In the genomic region with DNA sequence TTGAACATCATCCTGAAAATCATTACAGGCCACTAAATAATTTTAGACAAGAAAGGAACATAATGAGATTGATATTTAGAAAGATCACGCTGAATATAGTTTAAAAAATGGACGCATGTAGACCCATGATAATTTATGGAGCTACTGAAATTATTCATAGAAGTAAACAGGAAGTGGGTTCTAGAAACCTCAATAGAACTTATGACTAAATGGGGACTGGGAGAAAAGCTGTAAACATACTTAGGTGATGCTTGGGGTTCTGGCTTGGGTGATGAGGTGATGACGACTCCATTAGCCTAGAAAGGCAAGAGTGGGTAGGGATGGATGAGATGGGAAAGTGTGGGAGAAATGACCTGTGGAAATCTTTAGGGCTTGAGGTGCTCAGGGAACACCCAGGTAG, we compare ENCODE assay signal across 16 cellular contexts.
A peak's percentile ranks its signal among the peaks of the same experiment; 100 is the strongest.
DNase-seq lines count a peak whose midpoint lies in the region; ATAC-seq lines count a peak whose summit lies in the region.
"Had no signal": no experiment of that assay in that cellular context is flagged by ENCODE, and none has a peak within 500 bp of the region (broad histone marks: within the 10 kb centered on the region; RNA-seq: fewer than 3 reads in every experiment).

No MANE protein-coding gene starts in this region.

- H3K4me3 Mint-ChIP-seq in activated CD4-positive, alpha-beta memory T cell treated with anti-CD3 and anti-CD28 coated beads, Interleukin-2, amount 10 ng/mL, durations not matched to agents 7 days and 5 days: no peak overlapping the region
- H3K4me3 Mint-ChIP-seq in activated CD4-positive, alpha-beta memory T cell treated with anti-CD3 and anti-CD28 coated beads for 36 hours: no peak overlapping the region
- no peak overlapping the region for H3K4me3 Mint-ChIP-seq in stimulated activated effector memory CD8-positive, alpha-beta T cell treated with anti-CD3 and anti-CD28 coated beads, Interleukin-12 subunit alpha, Interleukin-12 subunit beta, amount 100 ng/mL, for 72 hours
- H3K4me3 Mint-ChIP-seq: T-cell had no signal

- POLR2A ChIA-PET in activated CD4-positive, alpha-beta memory T cell treated with anti-CD3 and anti-CD28 coated beads, Interleukin-2, amount 10 ng/mL, durations not matched to agents 7 days and 5 days (lab: Charles Lee): no interaction called here
- POLR2A ChIA-PET in activated CD4-positive, alpha-beta memory T cell treated with anti-CD3 and anti-CD28 coated beads for 36 hours (lab: Charles Lee): no interaction called here

- peak overlapping the region; percentile 2 for H3K27ac Mint-ChIP-seq in activated CD4-positive, alpha-beta memory T cell treated with anti-CD3 and anti-CD28 coated beads, Interleukin-2, amount 10 ng/mL, durations not matched to agents 7 days and 5 days
- H3K27ac Mint-ChIP-seq in activated CD4-positive, alpha-beta memory T cell treated with anti-CD3 and anti-CD28 coated beads for 36 hours: no peak overlapping the region
- H3K27ac Mint-ChIP-seq in stimulated activated effector memory CD8-positive, alpha-beta T cell treated with anti-CD3 and anti-CD28 coated beads, Interleukin-12 subunit alpha, Interleukin-12 subunit beta, amount 100 ng/mL, for 72 hours: no peak overlapping the region
- H3K27ac Mint-ChIP-seq: T-cell had no signal

- peak; percentile 92 for ATAC-seq in GM21619 (IDR thresholded peaks at IDR 0.05; ENCODE audit: unreplicated experiment)
- peak; percentile 87 for ATAC-seq in HG03354 (IDR thresholded peaks at IDR 0.05; ENCODE audit: poor library complexity, severe bottlenecking, unreplicated experiment)
- peak; percentile 57 for ATAC-seq in stimulated activated effector memory CD8-positive, alpha-beta T cell treated with anti-CD3 and anti-CD28 coated beads, Interleukin-12 subunit alpha, Interleukin-12 subunit beta, amount 100 ng/mL, for 72 hours
- ATAC-seq: A549, T-cell had no signal

- H3K9me3 Mint-ChIP-seq in activated CD4-positive, alpha-beta memory T cell treated with anti-CD3 and anti-CD28 coated beads, Interleukin-2, amount 10 ng/mL, durations not matched to agents 7 days and 5 days: no peaks in the 10 kb centered on the region
- H3K9me3 Mint-ChIP-seq in activated CD4-positive, alpha-beta memory T cell treated with anti-CD3 and anti-CD28 coated beads for 36 hours: no peaks in the 10 kb centered on the region
- peaks cover 4% of the 10 kb centered on the region for H3K9me3 Mint-ChIP-seq in stimulated activated effector memory CD8-positive, alpha-beta T cell treated with anti-CD3 and anti-CD28 coated beads, Interleukin-12 subunit alpha, Interleukin-12 subunit beta, amount 100 ng/mL, for 72 hours

- CTCF ChIA-PET in activated CD4-positive, alpha-beta memory T cell treated with anti-CD3 and anti-CD28 coated beads, Interleukin-2, amount 10 ng/mL, durations not matched to agents 7 days and 5 days (lab: Charles Lee): no interaction called here
- CTCF ChIA-PET in activated CD4-positive, alpha-beta memory T cell treated with anti-CD3 and anti-CD28 coated beads for 36 hours (lab: Charles Lee): no interaction called here

- peaks cover 11% of the 10 kb centered on the region for H3K4me1 Mint-ChIP-seq in activated CD4-positive, alpha-beta memory T cell treated with anti-CD3 and anti-CD28 coated beads, Interleukin-2, amount 10 ng/mL, durations not matched to agents 7 days and 5 days
- peaks cover 13% of the 10 kb centered on the region for H3K4me1 Mint-ChIP-seq in activated CD4-positive, alpha-beta memory T cell treated with anti-CD3 and anti-CD28 coated beads for 36 hours (ENCODE audit: low read depth)
- peaks cover 6% of the 10 kb centered on the region for H3K4me1 Mint-ChIP-seq in stimulated activated effector memory CD8-positive, alpha-beta T cell treated with anti-CD3 and anti-CD28 coated beads, Interleukin-12 subunit alpha, Interleukin-12 subunit beta, amount 100 ng/mL, for 72 hours

- no peak for DNase-seq in activated CD4-positive, alpha-beta memory T cell treated with anti-CD3 and anti-CD28 coated beads, Interleukin-2, amount 10 ng/mL, durations not matched to agents 7 days and 5 days
- DNase-seq in activated CD4-positive, alpha-beta memory T cell treated with anti-CD3 and anti-CD28 coated beads for 36 hours: no peak
- DNase-seq in stimulated activated effector memory CD8-positive, alpha-beta T cell treated with anti-CD3 and anti-CD28 coated beads, Interleukin-12 subunit alpha, Interleukin-12 subunit beta, amount 100 ng/mL, for 72 hours (ENCODE audit: low spot score in 2 of 2): no peak
- DNase-seq in NCI-H510A treated with DMSO at 0.1 percent for 48 hours (lab: John Stamatoyannopoulos, UW): no peak
- DNase-seq in nucleus accumbens (lab: John Stamatoyannopoulos, UW): no peak
- DNase-seq in hypothalamus (lab: John Stamatoyannopoulos, UW): no peak
- DNase-seq: activated CD4-positive, alpha-beta T cell treated with anti-CD3 and anti-CD28 coated beads for 1 hour; Caco-2; effector CD8-positive, alpha-beta T cell; foreskin melanocyte; NCI-H1092; T-cell; trophoblast cell had no signal

- H3K36me3 Mint-ChIP-seq in activated CD4-positive, alpha-beta memory T cell treated with anti-CD3 and anti-CD28 coated beads, Interleukin-2, amount 10 ng/mL, durations not matched to agents 7 days and 5 days (ENCODE audit: low read depth): no peaks in the 10 kb centered on the region
- H3K36me3 Mint-ChIP-seq in activated CD4-positive, alpha-beta memory T cell treated with anti-CD3 and anti-CD28 coated beads for 36 hours: no peaks in the 10 kb centered on the region
- no peaks in the 10 kb centered on the region for H3K36me3 Mint-ChIP-seq in stimulated activated effector memory CD8-positive, alpha-beta T cell treated with anti-CD3 and anti-CD28 coated beads, Interleukin-12 subunit alpha, Interleukin-12 subunit beta, amount 100 ng/mL, for 72 hours
- H3K36me3 Mint-ChIP-seq: T-cell had no signal

- peaks cover 1% of the 10 kb centered on the region for H3K27me3 Mint-ChIP-seq in activated CD4-positive, alpha-beta memory T cell treated with anti-CD3 and anti-CD28 coated beads, Interleukin-2, amount 10 ng/mL, durations not matched to agents 7 days and 5 days
- H3K27me3 Mint-ChIP-seq in activated CD4-positive, alpha-beta memory T cell treated with anti-CD3 and anti-CD28 coated beads for 36 hours: no peaks in the 10 kb centered on the region

- intact Hi-C loops in activated CD4-positive, alpha-beta memory T cell treated with anti-CD3 and anti-CD28 coated beads for 36 hours (cut with micrococcal nuclease): no loop called here
